20 cellular contexts compared by ENCODE assay signal in the genomic region with DNA sequence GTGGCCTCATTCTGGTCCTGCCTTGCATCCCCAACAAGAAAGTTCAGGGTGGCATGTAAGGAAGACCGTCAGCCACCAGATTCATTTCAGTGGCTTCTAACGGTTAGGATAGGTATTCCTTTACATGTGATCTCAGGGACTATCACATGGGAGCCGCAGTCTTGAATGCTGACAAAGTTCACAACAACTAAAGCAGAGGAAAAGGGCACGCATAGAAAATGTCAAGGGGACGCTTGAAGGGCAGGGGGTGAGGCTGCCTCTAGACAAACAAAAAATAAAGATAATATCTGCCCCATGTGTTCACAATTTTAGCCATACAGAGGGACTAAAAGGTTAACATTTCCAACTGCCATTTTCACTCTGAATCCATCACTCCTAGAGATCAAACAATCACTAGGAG.
"Had no signal": no experiment of that assay in that cellular context is flagged by ENCODE, and none has a peak within 500 bp of the region (broad histone marks: within the 10 kb centered on the region; RNA-seq: fewer than 3 reads in every experiment).

No MANE protein-coding gene starts in this region.

- H3K9me3 Mint-ChIP-seq: IgD-negative memory B cell had no signal

- H3K36me3 ChIP-seq: SJSA1 had no signal

- H3K27ac Mint-ChIP-seq: IgD-negative memory B cell had no signal

- H3K27me3 ChIP-seq: SJSA1 had no signal

- DNase-seq: KBM-7, MV-4-11, NCI-H1048, NCI-H1105, NCI-H1436 treated with DMSO at 0.1 percent for 48 hours, NCI-H1694, NCI-H187 treated with DMSO at 0.1 percent for 48 hours, NCI-H2029 treated with DMSO at 0.1 percent for 48 hours, NCI-H2171 treated with DMSO at 0.1 percent for 48 hours, NCI-H345, NCI-H446 treated with DMSO at 0.1 percent for 48 hours, NCI-H510A treated with DMSO at 0.1 percent for 48 hours, NCI-H526, NCI-H748 treated with DMSO at 0.1 percent for 48 hours, Right ventricle myocardium superior, RPMI8226, SIG-M5 had no signal

- H3K4me3 Mint-ChIP-seq: IgD-negative memory B cell had no signal

- H3K27ac ChIP-seq: SJSA1, SK-N-MC had no signal

- H3K4me3 ChIP-seq: SJSA1, SK-N-MC had no signal

- H3K4me1 ChIP-seq: SJSA1 had no signal

- H3K4me1 Mint-ChIP-seq: IgD-negative memory B cell had no signal

- H3K9me3 ChIP-seq: SJSA1 had no signal

- H3K36me3 Mint-ChIP-seq: IgD-negative memory B cell had no signal
